Comparison of ENCODE assay signal across 17 cellular contexts in the genomic region with DNA sequence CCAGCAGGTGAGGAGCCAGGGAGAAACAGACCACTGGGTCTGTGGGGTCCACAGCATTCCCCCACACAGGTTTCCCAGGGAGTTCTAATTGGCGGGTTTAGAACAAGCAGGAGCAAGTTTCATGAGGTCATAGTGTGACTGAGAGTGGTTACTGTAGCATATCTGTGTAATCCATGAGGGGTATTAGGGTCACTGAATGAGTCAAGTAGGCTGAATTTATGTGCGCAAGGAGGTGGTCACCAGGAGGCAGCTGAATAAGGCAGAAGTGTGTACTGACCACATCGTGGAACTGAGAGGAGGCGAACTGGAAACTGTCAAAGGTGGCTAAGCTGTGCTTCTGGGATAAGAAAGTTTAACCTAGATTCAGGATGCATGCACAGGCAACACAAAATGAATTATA.
"Had no signal": no experiment of that assay in that cellular context is flagged by ENCODE, and none has a peak within 500 bp of the region (broad histone marks: within the 10 kb centered on the region; RNA-seq: fewer than 3 reads in every experiment).

No MANE protein-coding gene starts in this region.

- DNase-seq: dermis blood vessel endothelial cell; esophagus squamous epithelium; foreskin keratinocyte; immature natural killer cell; kidney; mammary epithelial cell; naive thymus-derived CD4-positive, alpha-beta T cell; nephron progenitor cell; stimulated activated CD4-positive, alpha-beta T cell treated with anti-CD3 and anti-CD28 coated beads, Interleukin-2, amount 100 ng/mL, for 48 hours; stimulated activated naive CD4-positive, alpha-beta T cell treated with Interleukin-2 at 50 U/mL for 16 hours; tibial artery; upper lobe of right lung had no signal

- ATAC-seq: foreskin keratinocyte; left lobe of liver; naive thymus-derived CD4-positive, alpha-beta T cell had no signal

- H3K4me3 ChIP-seq: esophagus squamous epithelium, right atrium auricular region, smooth muscle cell, tibial artery, upper lobe of right lung, vagina had no signal

- H3K27ac ChIP-seq: esophagus squamous epithelium, foreskin keratinocyte, neutrophil, right atrium auricular region, tibial artery, upper lobe of right lung, vagina had no signal

- H3K27me3 ChIP-seq: esophagus squamous epithelium, foreskin keratinocyte, neutrophil, right atrium auricular region, tibial artery, upper lobe of right lung, vagina had no signal

- H3K4me1 ChIP-seq: esophagus squamous epithelium, foreskin keratinocyte, right atrium auricular region, tibial artery, upper lobe of right lung, vagina had no signal

- H3K36me3 ChIP-seq: esophagus squamous epithelium, neutrophil, right atrium auricular region, tibial artery, upper lobe of right lung, vagina had no signal

- H3K9me3 ChIP-seq: esophagus squamous epithelium, neutrophil, right atrium auricular region, tibial artery, upper lobe of right lung, vagina had no signal
